In genomic region chr5:14663734-14664269, GRCh38 we compare ENCODE assay signal across 8 cellular contexts. TPM values are rescaled to one million over a fixed set of nuclear protein-coding genes. Genes with fewer than 3 reads are reported as not detected.
DNase-seq lines count a peak whose midpoint lies in the region; ATAC-seq and TF ChIP-seq lines count a peak whose summit lies in the region.

No MANE protein-coding gene starts in this region.

- H3K27ac ChIP-seq in foreskin keratinocyte (peak overlapping the region; percentile 81), parathyroid adenoma (peak overlapping the region; percentile 90)

- H3K4me1 ChIP-seq in foreskin keratinocyte = peaks cover 27% of the 10 kb centered on the region
- peaks cover 11% of the 10 kb centered on the region for H3K4me1 ChIP-seq in parathyroid adenoma

- peaks cover 29% of the 10 kb centered on the region for H3K79me2 ChIP-seq in parathyroid adenoma

- no peaks in the 10 kb centered on the region for H3K27me3 Mint-ChIP-seq in IgD-negative memory B cell

- H3K4me2 ChIP-seq in parathyroid adenoma (ENCODE audit: low read length) = peak overlapping the region; percentile 95

- H3K27me3 ChIP-seq in foreskin keratinocyte (no peaks in the 10 kb centered on the region), parathyroid adenoma (ENCODE audit: control insufficient read depth, insufficient read depth, low read length) (no peaks in the 10 kb centered on the region)

- peak overlapping the region; percentile 87 to 97 (median 97) for H3K27ac Mint-ChIP-seq in IgD-negative memory B cell

- H3K4me1 Mint-ChIP-seq in IgD-negative memory B cell = peaks cover 50 to 59% (median 59%) of the 10 kb centered on the region in 3 donors

- no peaks in the 10 kb centered on the region for H3K9me3 ChIP-seq in parathyroid adenoma (ENCODE audit: control insufficient read depth, low read length)

- no peak for TF ChIP-seq CTCF in WI38 (IDR thresholded peaks at IDR 0.05; ENCODE audit: low read depth, low read length)
- no peak for TF ChIP-seq CTCF in foreskin keratinocyte (conservative IDR thresholded peaks at IDR 0.05)
- TF ChIP-seq CTCF in parathyroid adenoma (IDR thresholded peaks at IDR 0.05) = no peak

- DNase-seq in Daoy (ENCODE audit: low read depth) (peak; percentile 17), foreskin keratinocyte (no peak)
- DNase-seq in effector CD4-positive, alpha-beta T cell = no peak

- ATAC-seq in GM21447 (IDR thresholded peaks at IDR 0.05; ENCODE audit: unreplicated experiment) (peak; percentile 29), foreskin keratinocyte (peak; percentile 9), GM19324 (IDR thresholded peaks at IDR 0.05; ENCODE audit: low FRiP score, unreplicated experiment) (no peak)

- H3K36me3 ChIP-seq in parathyroid adenoma (ENCODE audit: control insufficient read depth, insufficient read depth, low read length) = no peaks in the 10 kb centered on the region

- H3K9ac ChIP-seq in parathyroid adenoma = peak overlapping the region; percentile 70

- H3K36me3 Mint-ChIP-seq in IgD-negative memory B cell = no peaks in the 10 kb centered on the region

- H3K9me3 Mint-ChIP-seq in IgD-negative memory B cell = no peaks in the 10 kb centered on the region

- peak overlapping the region; percentile 95 for H2AFZ ChIP-seq in parathyroid adenoma

- H3K4me3 Mint-ChIP-seq in IgD-negative memory B cell = peak overlapping the region; percentile 89 to 98 (median 97)

- H3K4me3 ChIP-seq in WI38 (ENCODE audit: low read depth, low read length) (peak overlapping the region; percentile 76), parathyroid adenoma (ENCODE audit: low read depth, low read length) (peak overlapping the region; percentile 83)

RNA-seq across cellular contexts. Expression of gene OTULIN, which starts 0.7 kb away (rescaled TPM):
- 13.6 and 29.2 TPM in 2 replicates for total RNA-seq in Daoy (2014; rRNA removed; shearing (Covaris generic))
- polyA plus RNA-seq in IgD-negative memory B cell = 20.9 TPM
- 25.2 and 26.2 TPM in 2 replicates for total RNA-seq in foreskin keratinocyte
- polyA plus RNA-seq in foreskin keratinocyte = 9.0 and 11.4 TPM in 2 replicates
